14 cellular contexts compared by ENCODE assay signal in genomic region chr15:66589429-66589828, GRCh38. TPM values are rescaled to one million over a fixed set of nuclear protein-coding genes. Genes with fewer than 3 reads are reported as not detected.
"Had no signal": no experiment of that assay in that cellular context is flagged by ENCODE, and none has a peak within 500 bp of the region (broad histone marks: within the 10 kb centered on the region; RNA-seq: fewer than 3 reads in every experiment).

No MANE protein-coding gene starts in this region.

RNA-seq across cellular contexts. Expression of gene LCTL, which starts 23.6 kb away (rescaled TPM):
- total RNA-seq: naive thymus-derived CD8-positive, alpha-beta T cell; natural killer cell treated with Interleukin-12 subunit alpha and Interleukin-12 subunit beta and Interleukin-15 and Interleukin-18, amount 100 ng/mL, for 72 hours; omental fat pad; osteocyte; pancreas; posterior vena cava; prostate gland; pulmonary artery endothelial cell; right atrium auricular region; spleen; transverse colon; upper lobe of left lung; ureter; vagina had no signal
- polyA plus RNA-seq: naive thymus-derived CD8-positive, alpha-beta T cell; pancreas; spleen had no signal
